Comparison of ENCODE assay signal across 1 cellular context in genomic region chr1:156657161-156657970, GRCh38.
TF ChIP-seq lines count a peak whose summit lies in the region.

No MANE protein-coding gene starts in this region.

TF ChIP-seq in endothelial cell of umbilical vein, 7 proteins besides CTCF, POLR2A, EP300 and RAD21:
- no peak for TF ChIP-seq JUN (IDR thresholded peaks at IDR 0.05; ENCODE audit: borderline replicate concordance, insufficient read depth, insufficient read length, low read depth)
- TF ChIP-seq MYC (IDR thresholded peaks at IDR 0.05; ENCODE audit: low read depth, low read length): no peak
- no peak for TF ChIP-seq POLR2AphosphoS5 (IDR thresholded peaks at IDR 0.05; ENCODE audit: insufficient read depth, low read depth, low read length)
- no peak for TF ChIP-seq FOS (IDR thresholded peaks at IDR 0.05; ENCODE audit: borderline replicate concordance, insufficient read depth, low read length)
- TF ChIP-seq EZH2 (IDR thresholded peaks at IDR 0.05; ENCODE audit: borderline replicate concordance, low read depth, low read length, severe bottlenecking): peak; percentile 87
- TF ChIP-seq, protein P1, sequence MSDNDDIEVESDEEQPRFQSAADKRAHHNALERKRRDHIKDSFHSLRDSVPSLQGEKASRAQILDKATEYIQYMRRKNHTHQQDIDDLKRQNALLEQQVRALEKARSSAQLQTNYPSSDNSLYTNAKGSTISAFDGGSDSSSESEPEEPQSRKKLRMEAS (IDR thresholded peaks at IDR 0.05; ENCODE audit: insufficient read depth, insufficient read length): no peak
